ENCODE assay signal across 15 cellular contexts in genomic region chr11:66852466-66853241, GRCh38. TPM values are rescaled to one million over a fixed set of nuclear protein-coding genes. Genes with fewer than 3 reads are reported as not detected.
DNase-seq lines count a peak whose midpoint lies in the region; ATAC-seq, FAIRE-seq and TF ChIP-seq lines count a peak whose summit lies in the region.
"Had no signal": no experiment of that assay in that cellular context is flagged by ENCODE, and none has a peak within 500 bp of the region (broad histone marks: within the 10 kb centered on the region; RNA-seq: fewer than 3 reads in every experiment).

No MANE protein-coding gene starts in this region.

- H3K27me3 Mint-ChIP-seq in natural killer cell treated with Interleukin-12 subunit alpha and Interleukin-12 subunit beta and Interleukin-15 and Interleukin-18, amount 100 ng/mL, for 72 hours: no peaks in the 10 kb centered on the region
- no peaks in the 10 kb centered on the region for H3K27me3 Mint-ChIP-seq in natural killer cell (ENCODE audit: low read depth in 2 of 2)

- TF ChIP-seq CTCF in natural killer cell (IDR thresholded peaks at IDR 0.05) (no peak), OCI-LY7 (conservative IDR thresholded peaks at IDR 0.05; ENCODE audit: low read length) (peak; percentile 64; the same call in 1 of the 2 replicates), HepG2 (CRISPR knock-in tag; IDR thresholded peaks at IDR 0.05) (no peak)

- no peaks in the 10 kb centered on the region for H3K9me2 ChIP-seq in OCI-LY7 (ENCODE audit: insufficient read depth, low read length)

- H3K79me2 ChIP-seq in OCI-LY7 (ENCODE audit: insufficient read depth, low read depth, low read length): peaks cover 4% of the 10 kb centered on the region; the same call in 1 of the 2 replicates
- no peaks in the 10 kb centered on the region for H3K79me2 ChIP-seq in HepG2 (ENCODE audit: insufficient read depth, low read length)

- peak overlapping the region; percentile 22; the same call in 1 of the 2 replicates for H3K4me2 ChIP-seq in OCI-LY7 (ENCODE audit: low read length)
- no peak overlapping the region for H3K4me2 ChIP-seq in HepG2 (ENCODE audit: low read depth, low read length)

- ATAC-seq in natural killer cell treated with Interleukin-12 subunit alpha and Interleukin-12 subunit beta and Interleukin-15 and Interleukin-18, amount 100 ng/mL, for 72 hours: no peak
- ATAC-seq in natural killer cell (no peak), HepG2 (no peak)

- H4K20me1 ChIP-seq in OCI-LY7 (ENCODE audit: insufficient read depth, low read length): no peaks in the 10 kb centered on the region
- no peaks in the 10 kb centered on the region for H4K20me1 ChIP-seq in HepG2 (ENCODE audit: insufficient read depth, low read length)

- H3K9me3 ChIP-seq in OCI-LY7 (ENCODE audit: low read length) (no peaks in the 10 kb centered on the region), HepG2 (ENCODE audit: low read length) (no peaks in the 10 kb centered on the region)

- BruUV-seq in OCI-LY7 (replicated peaks; lab: Mats Ljungman, UMichigan) (no TSS peak), HepG2 (replicated peaks; lab: Mats Ljungman, UMichigan) (no TSS peak)

- H3K4me1 ChIP-seq in OCI-LY7 (ENCODE audit: insufficient read depth, low read length, poor library complexity, severe bottlenecking) (peaks cover 29% of the 10 kb centered on the region), HepG2 (ENCODE audit: insufficient read depth, low read length) (peaks cover 11% of the 10 kb centered on the region)

- TF ChIP-seq POLR2A in HepG2 (IDR thresholded peaks at IDR 0.05; ENCODE audit: insufficient read depth in 1 of 2, low read depth in 2 of 2, low read length in 2 of 2): no peak
- no peak for TF ChIP-seq POLR2A in H54 (IDR thresholded peaks at IDR 0.05; ENCODE audit: low read depth, low read length)

- H3K27ac ChIP-seq in OCI-LY7 (ENCODE audit: low read depth, low read length, poor library complexity, severe bottlenecking): no peak overlapping the region
- H3K27ac ChIP-seq in HepG2 (ENCODE audit: extremely low read length, insufficient read depth, low read length): no peak overlapping the region
- H3K27ac ChIP-seq: epithelial cell of prostate had no signal

- H3K27me3 ChIP-seq in HepG2 (ENCODE audit: control insufficient read depth in 1 of 2, insufficient read depth in 2 of 2, low read length in 2 of 2): no peaks in the 10 kb centered on the region

- no peak overlapping the region for H3K27ac Mint-ChIP-seq in natural killer cell treated with Interleukin-12 subunit alpha and Interleukin-12 subunit beta and Interleukin-15 and Interleukin-18, amount 100 ng/mL, for 72 hours
- no peak overlapping the region for H3K27ac Mint-ChIP-seq in natural killer cell
- H3K27ac Mint-ChIP-seq: immature natural killer cell had no signal

- no peaks in the 10 kb centered on the region for H3K36me3 Mint-ChIP-seq in natural killer cell treated with Interleukin-12 subunit alpha and Interleukin-12 subunit beta and Interleukin-15 and Interleukin-18, amount 100 ng/mL, for 72 hours
- H3K36me3 Mint-ChIP-seq in natural killer cell: no peaks in the 10 kb centered on the region
- H3K36me3 Mint-ChIP-seq: immature natural killer cell had no signal

- H3K4me3 ChIP-seq in OCI-LY7 (ENCODE audit: low read depth, low read length, poor library complexity, severe bottlenecking) (no peak overlapping the region), HepG2 (replicated peaks in 1 of 3; ENCODE audit: insufficient read depth in 1 of 3, low read depth in 2 of 3, low read length in 3 of 3) (no peak overlapping the region)
- H3K4me3 ChIP-seq: lung had no signal

- in situ Hi-C loops in HepG2 (cut with HindIII; ENCODE audit: extremely low pct_ligation_motif_present, low pct_unique_long_range_greater_than_20kb): no loop called here
- in situ Hi-C loops in G401 (cut with HindIII; ENCODE audit: low sequenced_read_pairs): no loop called here

- TF ChIP-seq RAD21 in HepG2 (CRISPR knock-in tag; IDR thresholded peaks at IDR 0.05): no peak

- H3K9me3 Mint-ChIP-seq in natural killer cell treated with Interleukin-12 subunit alpha and Interleukin-12 subunit beta and Interleukin-15 and Interleukin-18, amount 100 ng/mL, for 72 hours: no peaks in the 10 kb centered on the region
- H3K9me3 Mint-ChIP-seq in natural killer cell: no peaks in the 10 kb centered on the region
- H3K9me3 Mint-ChIP-seq: immature natural killer cell had no signal

- WGBS in HepG2 (ENCODE audit: low lambda C conversion rate): 95% methylated on average over 12 of the region's 26 CpGs

- H2AFZ ChIP-seq in OCI-LY7 (ENCODE audit: low read length): 0 out of 2 replicates have a peak overlapping the region, but pooled peaks have one; percentile 18
- H2AFZ ChIP-seq in HepG2 (ENCODE audit: low read length): no peak overlapping the region

- FAIRE-seq in HepG2 (lab: Jason Lieb, UNC): no peak
- FAIRE-seq in H54 (lab: Jason Lieb, UNC): no peak

- intact Hi-C loops in natural killer cell (cut with micrococcal nuclease) (no loop called here), OCI-LY7 (cut with micrococcal nuclease; ENCODE audit: unreplicated experiment) (no loop called here), HepG2 (cut with micrococcal nuclease; ENCODE audit: unreplicated experiment) (no loop called here)

- peaks cover 8 to 10% of the 10 kb centered on the region in 2 donors for H3K4me1 Mint-ChIP-seq in natural killer cell treated with Interleukin-12 subunit alpha and Interleukin-12 subunit beta and Interleukin-15 and Interleukin-18, amount 100 ng/mL, for 72 hours (ENCODE audit: low read depth in 2 of 2)
- peaks cover 0 to 10% of the 10 kb centered on the region in 2 donors for H3K4me1 Mint-ChIP-seq in natural killer cell

- H3K36me3 ChIP-seq in OCI-LY7 (ENCODE audit: insufficient read depth, low read length) (peaks cover 7% of the 10 kb centered on the region; the same call in 1 of the 2 replicates), HepG2 (replicated peaks in 1 of 2; ENCODE audit: control insufficient read depth in 1 of 2, insufficient read depth in 2 of 2, low read length in 2 of 2) (peaks cover 21 to 29% of the 10 kb centered on the region in 2 experiments; a peak in 4 of 5 replicates)

- POLR2A ChIA-PET in OCI-LY7 (lab: Charles Lee) (interaction anchor here (1.0 kb wide), 1 partner anchor 9 kb away, joined by 4 read pairs; no protein-coding TSS in a partner anchor), HepG2 (lab: Yijun Ruan, JAX) (interaction anchor here (1.1 to 1.4 kb wide), 2 partner anchors 9 to 10 kb away, joined by 4 to 5 read pairs; no protein-coding TSS in a partner anchor)

- H3K9ac ChIP-seq in HepG2 (ENCODE audit: insufficient read depth, low read depth, low read length): no peak overlapping the region

- CTCF ChIA-PET in OCI-LY7 (lab: Charles Lee; ENCODE audit: unreplicated experiment): no interaction called here
- CTCF ChIA-PET in HepG2 (lab: Yijun Ruan, JAX; ENCODE audit: low intra/inter-chr PET ratio, low total read pairs): no interaction called here

- peak; percentile 59 for DNase-seq in natural killer cell treated with Interleukin-12 subunit alpha and Interleukin-12 subunit beta and Interleukin-15 and Interleukin-18, amount 100 ng/mL, for 72 hours (ENCODE audit: low spot score)
- DNase-seq in natural killer cell: no peak
- no peak for DNase-seq in OCI-LY7 (ENCODE audit: low spot score)
- DNase-seq in HepG2 (ENCODE audit: low spot score): no peak
- no peak for DNase-seq in G401 (ENCODE audit: low spot score)
- DNase-seq in H54 (ENCODE audit: insufficient read length, low spot score): no peak
- no peak for DNase-seq in NCI-H187 treated with DMSO at 0.1 percent for 48 hours (lab: John Stamatoyannopoulos, UW)
- no peak for DNase-seq in SW480 (ENCODE audit: low spot score)
- DNase-seq: activated CD4-positive, alpha-beta T cell treated with anti-CD3 and anti-CD28 coated beads for 1 hour; immature natural killer cell; NCI-H524; nucleus accumbens; SW 1271 had no signal

- TF ChIP-seq EP300 in HepG2 (IDR thresholded peaks at IDR 0.05; ENCODE audit: low read depth in 2 of 2, low read length in 2 of 2): no peak
- TF ChIP-seq EP300 in HepG2 (CRISPR knock-in tag; IDR thresholded peaks at IDR 0.05; ENCODE audit: borderline replicate concordance): no peak

- no peak overlapping the region for H3K4me3 Mint-ChIP-seq in natural killer cell treated with Interleukin-12 subunit alpha and Interleukin-12 subunit beta and Interleukin-15 and Interleukin-18, amount 100 ng/mL, for 72 hours
- no peak overlapping the region for H3K4me3 Mint-ChIP-seq in natural killer cell
- H3K4me3 Mint-ChIP-seq: immature natural killer cell had no signal

RNA-seq across cellular contexts. Expression of gene LRFN4, which starts 4.2 kb away (rescaled TPM):
- 1 to 10 TPM; 1.4 to 7.9 TPM for total RNA-seq in natural killer cell treated with Interleukin-12 subunit alpha and Interleukin-12 subunit beta and Interleukin-15 and Interleukin-18, amount 100 ng/mL, for 72 hours
- 1 to 10 TPM; 1.2 to 3.4 (median 2.0) TPM for total RNA-seq in natural killer cell
- total RNA-seq in OCI-LY7 (2014; rRNA removed; shearing (Covaris generic)): 27.2 and 33.9 TPM in 2 replicates
- total RNA-seq in OCI-LY7 (2022): 34.9 and 38.6 TPM in 2 replicates
- total RNA-seq in HepG2 (2016; rRNA removed; fragmentation: Illumina TruSeq; extraction: Trizol): 4.4 and 6.8 TPM in 2 replicates
- total RNA-seq in HepG2 (2016; cell fraction: cytosol; rRNA removed; fragmentation: Illumina TruSeq; extraction: Trizol; ENCODE audit: low read depth): 1.1 TPM in 2 replicates
- 3.5 and 6.4 TPM in 2 replicates for total RNA-seq in HepG2 (2016; cell fraction: insoluble cytoplasmic fraction; rRNA removed; fragmentation: Illumina TruSeq; extraction: Trizol)
- total RNA-seq in HepG2 (2016; cell fraction: membrane; rRNA removed; fragmentation: Illumina TruSeq; extraction: Trizol): 4.1 and 5.5 TPM in 2 replicates
- total RNA-seq in HepG2 (2016; cell fraction: nucleus; rRNA removed; fragmentation: Illumina TruSeq; extraction: Trizol): 2.9 and 5.5 TPM in 2 replicates
- polyA plus RNA-seq in HepG2 (2011; rRNA removed): 1.3 and 2.4 TPM in 2 replicates
- polyA plus RNA-seq in HepG2 (2011; cell fraction: cytosol; rRNA removed): 1.7 and 3.3 TPM in 2 replicates
- 7.1 and 9.6 TPM in 2 replicates for polyA plus RNA-seq in HepG2 (2011; cell fraction: nucleus; rRNA removed)
- 1.2 and 2.5 TPM in 2 replicates for polyA plus RNA-seq in HepG2 (2012)
- polyA plus RNA-seq in HepG2 (2016; cell fraction: cytosol; fragmentation: Illumina TruSeq; extraction: Trizol; ENCODE audit: low read depth): 1.4 and 1.5 TPM in 2 replicates
- 3.8 and 4.4 TPM in 2 replicates for polyA plus RNA-seq in HepG2 (2016; cell fraction: insoluble cytoplasmic fraction; fragmentation: Illumina TruSeq; extraction: Trizol; ENCODE audit: low read depth)
- polyA plus RNA-seq in HepG2 (2016; cell fraction: membrane; fragmentation: Illumina TruSeq; extraction: Trizol; ENCODE audit: low read depth): 3.3 and 4.1 TPM in 2 replicates
- polyA plus RNA-seq in HepG2 (2016; cell fraction: nucleus; fragmentation: Illumina TruSeq; extraction: Trizol; ENCODE audit: insufficient read depth, low read depth): 7.3 and 8.5 TPM in 2 replicates
- polyA minus RNA-seq in HepG2 (2011; rRNA and poly(A)+ RNA removed; ENCODE audit: low replicate concordance): 3.9 and 38.9 TPM in 2 replicates
- 2.7 and 3.0 TPM in 2 replicates for polyA minus RNA-seq in HepG2 (2011; cell fraction: cytosol; rRNA and poly(A)+ RNA removed)
- 1.1 and 1.5 TPM in 2 replicates for polyA minus RNA-seq in HepG2 (2011; cell fraction: nucleus; rRNA and poly(A)+ RNA removed)
- 48.4 and 67.5 TPM in 2 replicates for total RNA-seq in G401 (2014; rRNA removed; shearing (Covaris generic))

RNA-seq across cellular contexts. Expression of gene RCE1, which starts 9.4 kb away (rescaled TPM):
- 10 to 100 TPM; 26.8 to 37.9 TPM for total RNA-seq in natural killer cell treated with Interleukin-12 subunit alpha and Interleukin-12 subunit beta and Interleukin-15 and Interleukin-18, amount 100 ng/mL, for 72 hours
- total RNA-seq in natural killer cell: 10 to 100 TPM; 41.3 to 47.0 (median 41.7) TPM
- 45.3 and 62.9 TPM in 2 replicates for total RNA-seq in OCI-LY7 (2014; rRNA removed; shearing (Covaris generic))
- total RNA-seq in OCI-LY7 (2022): 31.6 and 34.9 TPM in 2 replicates
- total RNA-seq in HepG2 (2016; rRNA removed; fragmentation: Illumina TruSeq; extraction: Trizol): 8.0 and 22.2 TPM in 2 replicates
- total RNA-seq in HepG2 (2016; cell fraction: cytosol; rRNA removed; fragmentation: Illumina TruSeq; extraction: Trizol; ENCODE audit: low read depth): 5.3 and 5.8 TPM in 2 replicates
- 8.3 and 23.5 TPM in 2 replicates for total RNA-seq in HepG2 (2016; cell fraction: insoluble cytoplasmic fraction; rRNA removed; fragmentation: Illumina TruSeq; extraction: Trizol)
- 9.8 and 10.6 TPM in 2 replicates for total RNA-seq in HepG2 (2016; cell fraction: membrane; rRNA removed; fragmentation: Illumina TruSeq; extraction: Trizol)
- 18.1 and 22.0 TPM in 2 replicates for total RNA-seq in HepG2 (2016; cell fraction: nucleus; rRNA removed; fragmentation: Illumina TruSeq; extraction: Trizol)
- 22.4 and 29.3 TPM in 2 replicates for polyA plus RNA-seq in HepG2 (2011; rRNA removed)
- 18.4 and 29.0 TPM in 2 replicates for polyA plus RNA-seq in HepG2 (2011; cell fraction: cytosol; rRNA removed)
- 56.2 and 66.8 TPM in 2 replicates for polyA plus RNA-seq in HepG2 (2011; cell fraction: nucleus; rRNA removed)
- 14.4 and 22.1 TPM in 2 replicates for polyA plus RNA-seq in HepG2 (2012)
- polyA plus RNA-seq in HepG2 (2016; cell fraction: cytosol; fragmentation: Illumina TruSeq; extraction: Trizol; ENCODE audit: low read depth): 5.7 and 6.5 TPM in 2 replicates
- 9.5 and 11.9 TPM in 2 replicates for polyA plus RNA-seq in HepG2 (2016; cell fraction: insoluble cytoplasmic fraction; fragmentation: Illumina TruSeq; extraction: Trizol; ENCODE audit: low read depth)
- 8.8 and 9.5 TPM in 2 replicates for polyA plus RNA-seq in HepG2 (2016; cell fraction: membrane; fragmentation: Illumina TruSeq; extraction: Trizol; ENCODE audit: low read depth)
- 41.3 and 46.5 TPM in 2 replicates for polyA plus RNA-seq in HepG2 (2016; cell fraction: nucleus; fragmentation: Illumina TruSeq; extraction: Trizol; ENCODE audit: insufficient read depth, low read depth)
- 40.2 and 41.8 TPM in 2 replicates for polyA minus RNA-seq in HepG2 (2011; rRNA and poly(A)+ RNA removed; ENCODE audit: low replicate concordance)
- 11.0 and 11.1 TPM in 2 replicates for polyA minus RNA-seq in HepG2 (2011; cell fraction: cytosol; rRNA and poly(A)+ RNA removed)
- 16.7 and 18.8 TPM in 2 replicates for polyA minus RNA-seq in HepG2 (2011; cell fraction: nucleus; rRNA and poly(A)+ RNA removed)
- 32.7 and 40.2 TPM in 2 replicates for total RNA-seq in G401 (2014; rRNA removed; shearing (Covaris generic))
